In genomic region chr6:125818225-125818657, GRCh38 we compare ENCODE assay signal across 10 cellular contexts. TPM values are rescaled to one million over a fixed set of nuclear protein-coding genes. Genes with fewer than 3 reads are reported as not detected.
DNase-seq lines count a peak whose midpoint lies in the region; ATAC-seq and TF ChIP-seq lines count a peak whose summit lies in the region.
"Had no signal": no experiment of that assay in that cellular context is flagged by ENCODE, and none has a peak within 500 bp of the region (broad histone marks: within the 10 kb centered on the region; RNA-seq: fewer than 3 reads in every experiment).

No MANE protein-coding gene starts in this region.

- ATAC-seq in GM21515 (IDR thresholded peaks at IDR 0.05; ENCODE audit: unreplicated experiment), result peak; percentile 55
- no peak for ATAC-seq in HG03175 (IDR thresholded peaks at IDR 0.05; ENCODE audit: unreplicated experiment)

- no peak overlapping the region for H4K91ac ChIP-seq in mesenchymal stem cell (ENCODE audit: low read length)

- POLR2A ChIA-PET in SK-N-SH (lab: Yijun Ruan, JAX), result no interaction called here

- no peak for TF ChIP-seq RAD21 in SK-N-SH (IDR thresholded peaks at IDR 0.05; ENCODE audit: low read length)

- H3K79me2 ChIP-seq in DOHH2 (ENCODE audit: control insufficient read depth, low read length) (peaks cover 97% of the 10 kb centered on the region), SK-N-SH (ENCODE audit: insufficient read depth) (peaks cover 9% of the 10 kb centered on the region)

- peak overlapping the region; percentile 25; the same call in 1 of the 2 replicates for H3K9ac ChIP-seq in SK-N-SH
- H3K9ac ChIP-seq in mesenchymal stem cell (ENCODE audit: low read length), result peak overlapping the region; percentile 79

- 47% methylated on average over 2 of the region's 2 CpGs for WGBS in SK-N-SH (ENCODE audit: low lambda C conversion rate)
- 73% methylated on average over 2 of the region's 2 CpGs for WGBS in mesenchymal stem cell

- H3K9me2 ChIP-seq in DOHH2 (replicated peaks; ENCODE audit: control insufficient read depth, low read length), result no peaks in the 10 kb centered on the region
- no peaks in the 10 kb centered on the region for H3K9me2 ChIP-seq in SK-N-SH

- H3F3A ChIP-seq in DOHH2 (ENCODE audit: control insufficient read depth, insufficient read depth) (no peaks in the 10 kb centered on the region), SK-N-SH (replicated peaks; ENCODE audit: insufficient read depth) (peaks cover 4% of the 10 kb centered on the region)

- no peak overlapping the region for H2BK15ac ChIP-seq in mesenchymal stem cell (ENCODE audit: low read depth, poor library complexity, severe bottlenecking)

- H3K4ac ChIP-seq in mesenchymal stem cell (ENCODE audit: low read depth in 1 of 2, low read length in 2 of 2), result no peak overlapping the region

- H3K79me1 ChIP-seq in mesenchymal stem cell (replicated peaks; ENCODE audit: low read length, poor library complexity, severe bottlenecking), result peaks cover 10% of the 10 kb centered on the region

- H2BK5ac ChIP-seq in mesenchymal stem cell (ENCODE audit: low read depth, low read length, poor library complexity, severe bottlenecking), result no peak overlapping the region

- no peak overlapping the region for H3K14ac ChIP-seq in mesenchymal stem cell (ENCODE audit: low read length in 2 of 2)

- H3K36me3 ChIP-seq in DOHH2 (ENCODE audit: control insufficient read depth, low read length) (peaks cover 76% of the 10 kb centered on the region), SK-N-SH (replicated peaks in 1 of 2; ENCODE audit: control insufficient read depth in 1 of 2, insufficient read depth in 2 of 2, low read length in 1 of 2) (peaks cover 11 to 27% of the 10 kb centered on the region in 2 experiments), mesenchymal stem cell (ENCODE audit: control insufficient read depth in 1 of 2, insufficient read depth in 2 of 2, low read depth in 1 of 2, low read length in 2 of 2) (peaks cover 0 to 33% of the 10 kb centered on the region in 2 experiments)
- H3K36me3 ChIP-seq: SJSA1 had no signal

- TF ChIP-seq CTCF in DOHH2 (IDR thresholded peaks at IDR 0.05; ENCODE audit: low read depth, low read length, poor library complexity, severe bottlenecking), result no peak
- no peak for TF ChIP-seq CTCF in SK-N-SH (IDR thresholded peaks at IDR 0.05)

- no peak overlapping the region for H3K18ac ChIP-seq in mesenchymal stem cell (ENCODE audit: low read depth in 1 of 2, low read length in 2 of 2)

- H2BK12ac ChIP-seq in mesenchymal stem cell (ENCODE audit: low read length in 2 of 2), result no peak overlapping the region

- H3K4me3 ChIP-seq in DOHH2 (ENCODE audit: low read length), result no peak overlapping the region
- H3K4me3 ChIP-seq in SK-N-SH (ENCODE audit: low read depth in 2 of 2, low read length in 1 of 2), result 0 out of 4 replicates have a peak overlapping the region, but pooled peaks of 1 of the 2 experiments have one; percentile 1
- peak overlapping the region in 1 of 2 experiments; percentile 58 for H3K4me3 ChIP-seq in mesenchymal stem cell (ENCODE audit: insufficient read depth in 1 of 2, low read depth in 1 of 2, low read length in 2 of 2)
- H3K4me3 ChIP-seq: SJSA1 had no signal

- CTCF ChIA-PET in SK-N-SH (lab: Yijun Ruan, JAX), result interaction anchor here (2.0 kb wide), 1 partner anchor 27 kb away, joined by 10 read pairs; the partner anchor contains the start of gene NCOA7

- H3K4me2 ChIP-seq in DOHH2 (ENCODE audit: low read length), result peak overlapping the region; percentile 75
- H3K4me2 ChIP-seq in SK-N-SH, result peak overlapping the region; percentile 68
- no peak overlapping the region for H3K4me2 ChIP-seq in mesenchymal stem cell (ENCODE audit: low read length, poor library complexity, severe bottlenecking)

- peak overlapping the region; percentile 10; the same call in 1 of the 2 replicates for H3K27ac ChIP-seq in DOHH2 (ENCODE audit: low read depth, low read length)
- H3K27ac ChIP-seq in SK-N-SH (ENCODE audit: low read depth in 2 of 2, low read length in 1 of 2), result peak overlapping the region; percentile 19 to 53; a peak in 3 of 4 replicates
- H3K27ac ChIP-seq in mesenchymal stem cell (ENCODE audit: low read length, poor library complexity, severe bottlenecking), result no peak overlapping the region
- H3K27ac ChIP-seq: SJSA1 had no signal

- no peaks in the 10 kb centered on the region for H3K27me3 ChIP-seq in DOHH2 (ENCODE audit: control insufficient read depth, low read length)
- H3K27me3 ChIP-seq in SK-N-SH (ENCODE audit: insufficient read depth), result no peaks in the 10 kb centered on the region
- H3K27me3 ChIP-seq in mesenchymal stem cell (ENCODE audit: control insufficient read depth in 1 of 2, insufficient read depth in 1 of 2, low read length in 2 of 2), result no peaks in the 10 kb centered on the region
- H3K27me3 ChIP-seq: SJSA1 had no signal

- H4K20me1 ChIP-seq in DOHH2 (ENCODE audit: control insufficient read depth, insufficient read depth, low read depth, low read length) (no peaks in the 10 kb centered on the region), SK-N-SH (ENCODE audit: insufficient read depth) (no peaks in the 10 kb centered on the region)

- no peak overlapping the region for H2BK120ac ChIP-seq in mesenchymal stem cell (ENCODE audit: low read depth, low read length)

- H3K9me3 ChIP-seq in DOHH2 (ENCODE audit: control insufficient read depth, insufficient read depth, low read length) (no peaks in the 10 kb centered on the region), SK-N-SH (no peaks in the 10 kb centered on the region), mesenchymal stem cell (ENCODE audit: control insufficient read depth, low read length) (no peaks in the 10 kb centered on the region)
- H3K9me3 ChIP-seq: SJSA1 had no signal

- no peak for DNase-seq in SK-N-SH
- no peak for DNase-seq in mesenchymal stem cell
- DNase-seq in OCI-M1 (lab: John Stamatoyannopoulos, UW), result no peak
- DNase-seq in NCI-H187 treated with DMSO at 0.1 percent for 48 hours (lab: John Stamatoyannopoulos, UW), result no peak
- no peak for DNase-seq in GDM1 (lab: John Stamatoyannopoulos, UW)
- DNase-seq: GF-D8 had no signal

- TF ChIP-seq EP300 in SK-N-SH (IDR thresholded peaks at IDR 0.05; ENCODE audit: borderline replicate concordance in 1 of 2, low read depth in 1 of 2, low read length in 1 of 2), result no peak

- no peak overlapping the region for H2AK5ac ChIP-seq in mesenchymal stem cell (ENCODE audit: low read length, severe bottlenecking)

- H2AFZ ChIP-seq in SK-N-SH (ENCODE audit: low read depth) (peak overlapping the region; percentile 48), mesenchymal stem cell (ENCODE audit: low read depth, low read length) (no peak overlapping the region)

- H4K8ac ChIP-seq in mesenchymal stem cell (ENCODE audit: low read length), result no peak overlapping the region

- H3K4me1 ChIP-seq in DOHH2 (ENCODE audit: control insufficient read depth, low read length) (peaks cover 51% of the 10 kb centered on the region), SK-N-SH (ENCODE audit: control insufficient read depth in 1 of 2, insufficient read depth in 2 of 2, low read depth in 1 of 2, low read length in 1 of 2) (peaks cover 21 to 30% of the 10 kb centered on the region in 2 experiments; a peak in 3 of 4 replicates), mesenchymal stem cell (ENCODE audit: control insufficient read depth, insufficient read depth, low read depth, low read length) (no peaks in the 10 kb centered on the region)

- H3K23ac ChIP-seq in mesenchymal stem cell (ENCODE audit: low read length in 2 of 2), result no peak overlapping the region

TF ChIP-seq in SK-N-SH, 30 proteins besides CTCF, POLR2A, EP300 and RAD21:
- TF ChIP-seq GABPA (IDR thresholded peaks at IDR 0.05; ENCODE audit: low read depth) (no peak), TAF1 (IDR thresholded peaks at IDR 0.05; ENCODE audit: borderline replicate concordance, low read depth, low read length) (no peak), MXI1 (IDR thresholded peaks at IDR 0.05; ENCODE audit: low read depth, low read length) (no peak), NFIC (IDR thresholded peaks at IDR 0.05; ENCODE audit: borderline replicate concordance) (no peak)
- TF ChIP-seq, protein P1, sequence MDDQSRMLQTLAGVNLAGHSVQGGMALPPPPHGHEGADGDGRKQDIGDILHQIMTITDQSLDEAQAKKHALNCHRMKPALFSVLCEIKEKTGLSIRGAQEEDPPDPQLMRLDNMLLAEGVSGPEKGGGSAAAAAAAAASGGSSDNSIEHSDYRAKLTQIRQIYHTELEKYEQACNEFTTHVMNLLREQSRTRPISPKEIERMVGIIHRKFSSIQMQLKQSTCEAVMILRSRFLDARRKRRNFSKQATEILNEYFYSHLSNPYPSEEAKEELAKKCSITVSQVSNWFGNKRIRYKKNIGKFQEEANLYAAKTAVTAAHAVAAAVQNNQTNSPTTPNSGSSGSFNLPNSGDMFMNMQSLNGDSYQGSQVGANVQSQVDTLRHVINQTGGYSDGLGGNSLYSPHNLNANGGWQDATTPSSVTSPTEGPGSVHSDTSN (IDR thresholded peaks at IDR 0.05), result no peak
- TF ChIP-seq, protein P2, sequence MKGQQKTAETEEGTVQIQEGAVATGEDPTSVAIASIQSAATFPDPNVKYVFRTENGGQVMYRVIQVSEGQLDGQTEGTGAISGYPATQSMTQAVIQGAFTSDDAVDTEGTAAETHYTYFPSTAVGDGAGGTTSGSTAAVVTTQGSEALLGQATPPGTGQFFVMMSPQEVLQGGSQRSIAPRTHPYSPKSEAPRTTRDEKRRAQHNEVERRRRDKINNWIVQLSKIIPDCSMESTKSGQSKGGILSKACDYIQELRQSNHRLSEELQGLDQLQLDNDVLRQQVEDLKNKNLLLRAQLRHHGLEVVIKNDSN (IDR thresholded peaks at IDR 0.05; ENCODE audit: borderline replicate concordance, low read depth), result no peak
- TF ChIP-seq, protein P3, sequence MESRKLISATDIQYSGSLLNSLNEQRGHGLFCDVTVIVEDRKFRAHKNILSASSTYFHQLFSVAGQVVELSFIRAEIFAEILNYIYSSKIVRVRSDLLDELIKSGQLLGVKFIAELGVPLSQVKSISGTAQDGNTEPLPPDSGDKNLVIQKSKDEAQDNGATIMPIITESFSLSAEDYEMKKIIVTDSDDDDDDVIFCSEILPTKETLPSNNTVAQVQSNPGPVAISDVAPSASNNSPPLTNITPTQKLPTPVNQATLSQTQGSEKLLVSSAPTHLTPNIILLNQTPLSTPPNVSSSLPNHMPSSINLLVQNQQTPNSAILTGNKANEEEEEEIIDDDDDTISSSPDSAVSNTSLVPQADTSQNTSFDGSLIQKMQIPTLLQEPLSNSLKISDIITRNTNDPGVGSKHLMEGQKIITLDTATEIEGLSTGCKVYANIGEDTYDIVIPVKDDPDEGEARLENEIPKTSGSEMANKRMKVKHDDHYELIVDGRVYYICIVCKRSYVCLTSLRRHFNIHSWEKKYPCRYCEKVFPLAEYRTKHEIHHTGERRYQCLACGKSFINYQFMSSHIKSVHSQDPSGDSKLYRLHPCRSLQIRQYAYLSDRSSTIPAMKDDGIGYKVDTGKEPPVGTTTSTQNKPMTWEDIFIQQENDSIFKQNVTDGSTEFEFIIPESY (IDR thresholded peaks at IDR 0.05; ENCODE audit: borderline replicate concordance, low read depth), result no peak
TF ChIP-seq in SK-N-SH: peak in this region for 0.

RNA-seq across cellular contexts. Expression of gene NCOA7, which starts 27.5 kb away (rescaled TPM):
- polyA plus RNA-seq in SK-N-SH (2012; rRNA removed), result 16.3 and 19.6 TPM in 2 replicates
- 14.9 and 19.5 TPM in 2 replicates for polyA plus RNA-seq in SK-N-SH (2012; cell fraction: cytosol; rRNA removed)
- 26.4 and 30.5 TPM in 2 replicates for polyA plus RNA-seq in SK-N-SH (2012; cell fraction: nucleus; rRNA removed)
- polyA plus RNA-seq in mesenchymal stem cell (2013, experiment 1 of 2), result 22.8 TPM
- polyA plus RNA-seq in mesenchymal stem cell (2013, experiment 2 of 2), result 21.7 TPM
